8 cellular contexts compared by ENCODE assay signal in the genomic region with DNA sequence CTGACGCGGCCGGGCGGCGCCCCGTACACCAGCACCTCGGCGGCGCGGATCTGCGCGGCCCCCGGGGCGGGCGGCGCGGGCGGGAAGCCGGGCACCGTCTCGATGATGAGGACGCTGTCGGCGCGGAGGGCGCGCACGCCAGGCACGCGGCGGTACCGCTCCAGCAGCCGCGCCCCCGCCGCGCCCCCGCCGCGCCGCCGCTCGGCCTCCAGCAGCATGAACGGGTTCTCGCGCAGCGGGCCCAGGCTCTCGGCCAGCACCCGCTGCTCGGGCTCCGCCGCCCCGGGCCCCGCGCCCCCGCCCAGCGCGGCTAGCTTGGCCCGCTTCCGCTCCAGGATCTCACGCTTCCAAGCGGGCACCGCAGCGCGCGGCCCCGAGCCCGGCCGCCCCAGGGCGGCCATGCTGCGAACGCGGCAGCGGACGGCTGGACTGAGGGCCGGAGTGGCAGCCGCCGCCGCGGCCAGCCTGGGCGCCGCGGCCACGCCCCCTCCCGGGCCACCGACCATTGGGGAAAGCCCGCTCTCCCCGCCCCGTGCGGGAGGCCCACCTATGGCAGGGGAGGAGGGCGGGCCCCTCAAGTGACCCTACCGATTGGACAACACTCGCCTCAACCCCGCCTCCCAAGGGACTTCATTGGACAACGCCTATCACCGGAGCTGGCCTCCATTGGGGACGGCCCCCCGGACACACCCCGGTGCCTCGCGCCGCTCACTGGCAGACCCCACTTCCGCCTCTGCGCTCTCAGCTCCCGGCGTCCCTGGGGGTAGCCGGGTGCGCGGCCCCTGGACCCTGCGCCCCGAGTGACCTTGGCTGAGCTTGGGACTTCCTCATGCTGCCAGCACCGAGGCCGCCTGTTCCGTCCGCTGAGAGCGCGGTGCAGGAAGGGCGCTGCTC. TPM values are rescaled to one million over a fixed set of nuclear protein-coding genes. Genes with fewer than 3 reads are reported as not detected.
DNase-seq lines count a peak whose midpoint lies in the region; TF ChIP-seq lines count a peak whose summit lies in the region.

A gene with protein sequence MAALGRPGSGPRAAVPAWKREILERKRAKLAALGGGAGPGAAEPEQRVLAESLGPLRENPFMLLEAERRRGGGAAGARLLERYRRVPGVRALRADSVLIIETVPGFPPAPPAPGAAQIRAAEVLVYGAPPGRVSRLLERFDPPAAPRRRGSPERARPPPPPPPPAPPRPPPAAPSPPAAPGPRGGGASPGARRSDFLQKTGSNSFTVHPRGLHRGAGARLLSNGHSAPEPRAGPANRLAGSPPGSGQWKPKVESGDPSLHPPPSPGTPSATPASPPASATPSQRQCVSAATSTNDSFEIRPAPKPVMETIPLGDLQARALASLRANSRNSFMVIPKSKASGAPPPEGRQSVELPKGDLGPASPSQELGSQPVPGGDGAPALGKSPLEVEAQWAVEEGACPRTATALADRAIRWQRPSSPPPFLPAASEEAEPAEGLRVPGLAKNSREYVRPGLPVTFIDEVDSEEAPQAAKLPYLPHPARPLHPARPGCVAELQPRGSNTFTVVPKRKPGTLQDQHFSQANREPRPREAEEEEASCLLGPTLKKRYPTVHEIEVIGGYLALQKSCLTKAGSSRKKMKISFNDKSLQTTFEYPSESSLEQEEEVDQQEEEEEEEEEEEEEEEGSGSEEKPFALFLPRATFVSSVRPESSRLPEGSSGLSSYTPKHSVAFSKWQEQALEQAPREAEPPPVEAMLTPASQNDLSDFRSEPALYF (minus strand): TSS at position 431 of the 894 bp plus-strand sequence. CDS start 30 bp downstream, at position 401.

- TF ChIP-seq CTCF in MM.1S (IDR thresholded peaks at IDR 0.05; ENCODE audit: low read length) (no peak), foreskin fibroblast (IDR thresholded peaks at IDR 0.05; ENCODE audit: low read depth, low read length) (no peak), neural crest cell (conservative IDR thresholded peaks at IDR 0.05) (no peak)

- H3K4me3 Mint-ChIP-seq in neural crest cell = peak within 1 kb of the TSS; percentile 91

- H3K4me2 ChIP-seq in MM.1S (ENCODE audit: low read depth, low read length) = peak within 1 kb of the TSS; percentile 97

- no peaks in the 10 kb centered on the region for H3K36me3 Mint-ChIP-seq in neural crest cell (ENCODE audit: low read depth)

- H3K27ac Mint-ChIP-seq in neural crest cell (ENCODE audit: unreplicated experiment) = peak within 1 kb of the TSS; percentile 81

- H2AFZ ChIP-seq in MM.1S (ENCODE audit: low read length) = peak within 1 kb of the TSS; percentile 79

- H3K9ac ChIP-seq in ES-I3 (ENCODE audit: low read depth, low read length) = peak within 1 kb of the TSS; percentile 69
- H3K9ac ChIP-seq in MM.1S (ENCODE audit: low read length) = peak within 1 kb of the TSS; percentile 79
- peak within 1 kb of the TSS; percentile 50 to 62 for H3K9ac ChIP-seq in stomach smooth muscle (ENCODE audit: low read length in 2 of 2)

- peaks cover 21% of the 10 kb centered on the region for H3K4me1 Mint-ChIP-seq in neural crest cell

- no peaks in the 10 kb centered on the region for H4K20me1 ChIP-seq in MM.1S (ENCODE audit: insufficient read depth, low read length)

- H3K9me3 Mint-ChIP-seq in neural crest cell = no peaks in the 10 kb centered on the region

- H3K9me3 ChIP-seq in ES-I3 (ENCODE audit: control insufficient read depth, insufficient read depth, low read length) = no peaks in the 10 kb centered on the region
- H3K9me3 ChIP-seq in HAP-1 = no peaks in the 10 kb centered on the region
- H3K9me3 ChIP-seq in MM.1S (replicated peaks; ENCODE audit: insufficient read depth, low read length) = no peaks in the 10 kb centered on the region
- H3K9me3 ChIP-seq in stomach smooth muscle (ENCODE audit: control insufficient read depth in 2 of 2, low read length in 2 of 2) = no peaks in the 10 kb centered on the region

- DNase-seq in HAP-1 (ENCODE audit: low spot score in 2 of 2) (peak; percentile 99 to 100), MM.1S (peak; percentile 100), SIG-M5 (lab: John Stamatoyannopoulos, UW) (peak; percentile 78), activated gamma-delta T cell treated with Interleukin-2 at 50 U/mL for 16 hours (peak; percentile 99), foreskin fibroblast (peak; percentile 99 to 100), neural crest cell (ENCODE audit: low read depth, low spot score) (peak; percentile 98)

- H3K4me1 ChIP-seq in ES-I3 (ENCODE audit: insufficient read depth, low read length) (peaks cover 6% of the 10 kb centered on the region), HAP-1 (peaks cover 32% of the 10 kb centered on the region), MM.1S (ENCODE audit: low read length) (peaks cover 16% of the 10 kb centered on the region), stomach smooth muscle (ENCODE audit: control insufficient read depth, insufficient read depth, low read length) (peaks cover 55% of the 10 kb centered on the region)

- H3K27me3 ChIP-seq in HAP-1 (ENCODE audit: low read depth) = no peaks in the 10 kb centered on the region
- no peaks in the 10 kb centered on the region for H3K27me3 ChIP-seq in MM.1S (replicated peaks; ENCODE audit: insufficient read depth, low read length)
- no peaks in the 10 kb centered on the region for H3K27me3 ChIP-seq in stomach smooth muscle (ENCODE audit: control insufficient read depth in 1 of 2, insufficient read depth in 2 of 2, low read length in 2 of 2)

- in situ Hi-C loops in HAP-1 (cut with MboI; ENCODE audit: low sequenced_read_pairs) = no loop called here

- H3F3A ChIP-seq in MM.1S (ENCODE audit: insufficient read depth, low read length) = peaks cover 14% of the 10 kb centered on the region; the same call in 1 of the 2 replicates

- H3K4me3 ChIP-seq in HAP-1 (peak within 1 kb of the TSS; percentile 58), MM.1S (ENCODE audit: low read length) (peak within 1 kb of the TSS; percentile 92), foreskin fibroblast (ENCODE audit: low read depth in 1 of 2, low read length in 2 of 2) (peak within 1 kb of the TSS; percentile 68 to 70), stomach smooth muscle (ENCODE audit: low read length in 2 of 2) (peak within 1 kb of the TSS; percentile 59 to 80)

- no peaks in the 10 kb centered on the region for H3K9me2 ChIP-seq in MM.1S (replicated peaks; ENCODE audit: insufficient read depth, low read length)

- H3K79me2 ChIP-seq in MM.1S (ENCODE audit: low read length) = peaks cover 33% of the 10 kb centered on the region

- H3K36me3 ChIP-seq in ES-I3 (ENCODE audit: insufficient read depth, low read length) = no peaks in the 10 kb centered on the region
- H3K36me3 ChIP-seq in HAP-1 (replicated peaks) = peaks cover 13% of the 10 kb centered on the region; the same call in 1 of the 2 replicates
- no peaks in the 10 kb centered on the region for H3K36me3 ChIP-seq in MM.1S (replicated peaks; ENCODE audit: insufficient read depth, low read length)
- no peaks in the 10 kb centered on the region for H3K36me3 ChIP-seq in stomach smooth muscle (ENCODE audit: control insufficient read depth in 2 of 2, insufficient read depth in 2 of 2, low read length in 2 of 2)

- H3K27ac ChIP-seq in MM.1S (ENCODE audit: low read length) (peak within 1 kb of the TSS; percentile 50; the same call in 1 of the 2 replicates), stomach smooth muscle (ENCODE audit: low read length) (peak within 1 kb of the TSS; percentile 53)

- H3K27me3 Mint-ChIP-seq in neural crest cell (ENCODE audit: low read depth) = no peaks in the 10 kb centered on the region

RNA-seq across cellular contexts. Expression of the gene that starts here (rescaled TPM):
- total RNA-seq in neural crest cell = 22.0 and 25.1 TPM in 2 replicates

Comparison
In these comparisons a context has a peak if more than half of its experiments do, and no peak if none do; other contexts are left out.
1. Peak in every context shown above with its lines: DNase-seq, H3K4me3 ChIP-seq and H3K27ac ChIP-seq.